Comparison of ENCODE assay signal across 21 cellular contexts in genomic region chr4:2043396-2044118, GRCh38. TPM values are rescaled to one million over a fixed set of nuclear protein-coding genes. Genes with fewer than 3 reads are reported as not detected.
DNase-seq lines count a peak whose midpoint lies in the region; ATAC-seq and TF ChIP-seq lines count a peak whose summit lies in the region.
"Had no signal": no experiment of that assay in that cellular context is flagged by ENCODE, and none has a peak within 500 bp of the region (broad histone marks: within the 10 kb centered on the region; RNA-seq: fewer than 3 reads in every experiment).

No MANE protein-coding gene starts in this region.

- H3K27ac ChIP-seq in PC-9 = no peak overlapping the region
- H3K27ac ChIP-seq: coronary artery, heart right ventricle, HL-60, stomach, upper lobe of left lung had no signal

- peaks cover 19% of the 10 kb centered on the region for H3K4me1 ChIP-seq in PC-9 (replicated peaks; ENCODE audit: insufficient read depth)

- ATAC-seq in memory B cell (ENCODE audit: low read depth) = no peak
- ATAC-seq in stimulated activated effector memory CD8-positive, alpha-beta T cell treated with anti-CD3 and anti-CD28 coated beads, Interleukin-12 subunit alpha, Interleukin-12 subunit beta, amount 100 ng/mL, for 72 hours = no peak
- ATAC-seq: heart right ventricle had no signal

- no peaks in the 10 kb centered on the region for H3K36me3 ChIP-seq in PC-9 (ENCODE audit: low read depth)
- H3K36me3 ChIP-seq: heart right ventricle, stomach, upper lobe of left lung had no signal

- H3K4me3 ChIP-seq in PC-9 = no peak overlapping the region

- no peaks in the 10 kb centered on the region for H3K27me3 ChIP-seq in PC-9 (ENCODE audit: insufficient read depth, low read depth)

- CTCF ChIA-PET in PC-9 (lab: Charles Lee) = no interaction called here

- H3K27me3 Mint-ChIP-seq in activated naive CD4-positive, alpha-beta T cell treated with anti-CD3 and anti-CD28 coated beads, Interleukin-2, amount 50 U/mL, for 24 hours = peaks cover 13% of the 10 kb centered on the region
- peaks cover 10% of the 10 kb centered on the region for H3K27me3 Mint-ChIP-seq in memory B cell
- H3K27me3 Mint-ChIP-seq in activated T-cell treated with anti-CD3 and anti-CD28 coated beads, Interleukin-2, amount 50 U/mL, for 24 hours = peaks cover 40% of the 10 kb centered on the region

- intact Hi-C loops in PC-9 (cut with micrococcal nuclease; ENCODE audit: unreplicated experiment) = loop anchor here (10.0 kb wide), 1 partner anchor 51 kb away; no protein-coding TSS in a partner anchor

- DNase-seq in activated naive CD4-positive, alpha-beta T cell (lab: John Stamatoyannopoulos, UW) = no peak
- DNase-seq in PC-9 (no peak), memory B cell (ENCODE audit: low spot score in 2 of 2) (no peak), kidney glomerular epithelial cell (lab: John Stamatoyannopoulos, UW) (no peak)
- no peak for DNase-seq in stimulated activated effector memory CD8-positive, alpha-beta T cell treated with anti-CD3 and anti-CD28 coated beads, Interleukin-12 subunit alpha, Interleukin-12 subunit beta, amount 100 ng/mL, for 72 hours (ENCODE audit: low spot score in 2 of 2)
- no peak for DNase-seq in activated CD4-positive, CD25-positive, alpha-beta regulatory T cell treated with anti-CD3 and anti-CD28 coated beads, Interleukin-2, amount 50 U/mL, for 72 hours
- no peak for DNase-seq in activated T-cell treated with anti-CD3 and anti-CD28 coated beads, Interleukin-2, amount 50 U/mL, for 24 hours
- DNase-seq: activated CD4-positive, CD25-positive, alpha-beta regulatory T cell; H9; heart right ventricle; KBM-7; NCI-H2081; NCI-H524; occipital lobe; SHP77 treated with DMSO at 0.1 percent for 48 hours; stomach had no signal

- peak overlapping the region; percentile 39 for H3K4me3 Mint-ChIP-seq in activated naive CD4-positive, alpha-beta T cell treated with anti-CD3 and anti-CD28 coated beads, Interleukin-2, amount 50 U/mL, for 24 hours
- peak overlapping the region; percentile 61 for H3K4me3 Mint-ChIP-seq in memory B cell
- H3K4me3 Mint-ChIP-seq in stimulated activated effector memory CD8-positive, alpha-beta T cell treated with anti-CD3 and anti-CD28 coated beads, Interleukin-12 subunit alpha, Interleukin-12 subunit beta, amount 100 ng/mL, for 72 hours = peak overlapping the region; percentile 78
- no peak overlapping the region for H3K4me3 Mint-ChIP-seq in activated T-cell treated with anti-CD3 and anti-CD28 coated beads, Interleukin-2, amount 50 U/mL, for 24 hours

- H3K9me3 Mint-ChIP-seq in activated naive CD4-positive, alpha-beta T cell treated with anti-CD3 and anti-CD28 coated beads, Interleukin-2, amount 50 U/mL, for 24 hours = no peaks in the 10 kb centered on the region
- H3K9me3 Mint-ChIP-seq in memory B cell = peaks cover 2% of the 10 kb centered on the region
- H3K9me3 Mint-ChIP-seq in stimulated activated effector memory CD8-positive, alpha-beta T cell treated with anti-CD3 and anti-CD28 coated beads, Interleukin-12 subunit alpha, Interleukin-12 subunit beta, amount 100 ng/mL, for 72 hours = no peaks in the 10 kb centered on the region
- no peaks in the 10 kb centered on the region for H3K9me3 Mint-ChIP-seq in activated T-cell treated with anti-CD3 and anti-CD28 coated beads, Interleukin-2, amount 50 U/mL, for 24 hours
- H3K9me3 Mint-ChIP-seq: T-helper 1 cell treated with Interleukin-12 subunit alpha and Interleukin-12 subunit beta and Interleukin-4 antibody, amounts not matched to agents 30 μg/mL and 1 μg/mL, for 36 hours had no signal

- H3K4me2 ChIP-seq in PC-9 = peak overlapping the region; percentile 92; the same call in 1 of the 2 replicates

- H3K79me2 ChIP-seq in PC-9 (ENCODE audit: low read depth) = no peaks in the 10 kb centered on the region

- BruUV-seq in PC-9 (replicated peaks; lab: Mats Ljungman, UMichigan) = TSS peak; percentile 24

- no peaks in the 10 kb centered on the region for H3K9me3 ChIP-seq in PC-9 (ENCODE audit: insufficient read depth, low read depth)
- H3K9me3 ChIP-seq: upper lobe of left lung had no signal

- no peak overlapping the region for H3K27ac Mint-ChIP-seq in activated naive CD4-positive, alpha-beta T cell treated with anti-CD3 and anti-CD28 coated beads, Interleukin-2, amount 50 U/mL, for 24 hours
- no peak overlapping the region for H3K27ac Mint-ChIP-seq in memory B cell
- no peak overlapping the region for H3K27ac Mint-ChIP-seq in stimulated activated effector memory CD8-positive, alpha-beta T cell treated with anti-CD3 and anti-CD28 coated beads, Interleukin-12 subunit alpha, Interleukin-12 subunit beta, amount 100 ng/mL, for 72 hours
- H3K27ac Mint-ChIP-seq in activated T-cell treated with anti-CD3 and anti-CD28 coated beads, Interleukin-2, amount 50 U/mL, for 24 hours = no peak overlapping the region
- H3K27ac Mint-ChIP-seq: H9 had no signal

- H3K4me1 Mint-ChIP-seq in activated naive CD4-positive, alpha-beta T cell treated with anti-CD3 and anti-CD28 coated beads, Interleukin-2, amount 50 U/mL, for 24 hours = peaks cover 6% of the 10 kb centered on the region
- no peaks in the 10 kb centered on the region for H3K4me1 Mint-ChIP-seq in memory B cell
- no peaks in the 10 kb centered on the region for H3K4me1 Mint-ChIP-seq in stimulated activated effector memory CD8-positive, alpha-beta T cell treated with anti-CD3 and anti-CD28 coated beads, Interleukin-12 subunit alpha, Interleukin-12 subunit beta, amount 100 ng/mL, for 72 hours
- H3K4me1 Mint-ChIP-seq in activated T-cell treated with anti-CD3 and anti-CD28 coated beads, Interleukin-2, amount 50 U/mL, for 24 hours (ENCODE audit: low read depth) = peaks cover 8% of the 10 kb centered on the region
- H3K4me1 Mint-ChIP-seq: H9 had no signal

- H4K20me1 ChIP-seq in PC-9 (ENCODE audit: insufficient read depth) = peaks cover 3% of the 10 kb centered on the region; the same call in 1 of the 2 replicates

- no peaks in the 10 kb centered on the region for H3K9me2 ChIP-seq in PC-9 (ENCODE audit: insufficient read depth)

- TF ChIP-seq CTCF in PC-9 (conservative IDR thresholded peaks at IDR 0.05) = no peak

- H3F3A ChIP-seq in PC-9 (ENCODE audit: insufficient read depth, low read depth) = peaks cover 15% of the 10 kb centered on the region; the same call in 1 of the 2 replicates

- H2AFZ ChIP-seq in PC-9 = no peak overlapping the region

- H3K36me3 Mint-ChIP-seq in activated naive CD4-positive, alpha-beta T cell treated with anti-CD3 and anti-CD28 coated beads, Interleukin-2, amount 50 U/mL, for 24 hours = no peaks in the 10 kb centered on the region
- no peaks in the 10 kb centered on the region for H3K36me3 Mint-ChIP-seq in memory B cell
- no peaks in the 10 kb centered on the region for H3K36me3 Mint-ChIP-seq in stimulated activated effector memory CD8-positive, alpha-beta T cell treated with anti-CD3 and anti-CD28 coated beads, Interleukin-12 subunit alpha, Interleukin-12 subunit beta, amount 100 ng/mL, for 72 hours
- H3K36me3 Mint-ChIP-seq in activated T-cell treated with anti-CD3 and anti-CD28 coated beads, Interleukin-2, amount 50 U/mL, for 24 hours (ENCODE audit: low read depth) = no peaks in the 10 kb centered on the region

- POLR2A ChIA-PET in PC-9 (lab: Charles Lee; ENCODE audit: unreplicated experiment) = no interaction called here

RNA-seq across cellular contexts. Expression of gene NAT8L, which starts 15.6 kb away (rescaled TPM):
- 2.1 and 4.1 TPM in 2 replicates for total RNA-seq in PC-9 (2021)

RNA-seq across cellular contexts. Expression of gene NELFA, which starts 34.8 kb away (rescaled TPM):
- total RNA-seq in PC-9 (2021) = 52.4 and 70.1 TPM in 2 replicates
